Comparison of ENCODE assay signal across 17 cellular contexts in genomic region chr7:158867214-158867984, GRCh38. TPM values are rescaled to one million over a fixed set of nuclear protein-coding genes. Genes with fewer than 3 reads are reported as not detected.
DNase-seq lines count a peak whose midpoint lies in the region; ATAC-seq and TF ChIP-seq lines count a peak whose summit lies in the region.
"Had no signal": no experiment of that assay in that cellular context is flagged by ENCODE, and none has a peak within 500 bp of the region (broad histone marks: within the 10 kb centered on the region; RNA-seq: fewer than 3 reads in every experiment).

No MANE protein-coding gene starts in this region.

- peak overlapping the region; percentile 21 for H3K27ac Mint-ChIP-seq in activated CD8-positive, alpha-beta T cell treated with anti-CD3 and anti-CD28 coated beads, Interleukin-2, amount 10 ng/mL, durations not matched to agents 7 days and 5 days
- H3K27ac Mint-ChIP-seq in activated CD8-positive, alpha-beta T cell treated with anti-CD3 and anti-CD28 coated beads for 36 hours: no peak overlapping the region
- H3K27ac Mint-ChIP-seq in WTC11: peak overlapping the region; percentile 59; the same call in 1 of the 2 replicates
- H3K27ac Mint-ChIP-seq in type B pancreatic cell: no peak overlapping the region
- H3K27ac Mint-ChIP-seq: HFFc6 had no signal

- peaks cover 0 to 6% (median 0%) of the 10 kb centered on the region in 11 experiments; a peak in 2 of 22 replicates for H3K9me3 ChIP-seq in BLaER1 treated with 17β-estradiol and CSF1 and Interleukin-3, amounts not matched to agents 10 nM and 100 nM (replicated peaks in 1 of 11)

- H3K27ac ChIP-seq in BLaER1 treated with 17β-estradiol and CSF1 and Interleukin-3, amounts not matched to agents 10 nM and 100 nM: no peak overlapping the region
- H3K27ac ChIP-seq: KMS-11 had no signal

- peaks cover 56% of the 10 kb centered on the region for H3K4me1 Mint-ChIP-seq in activated CD8-positive, alpha-beta T cell treated with anti-CD3 and anti-CD28 coated beads, Interleukin-2, amount 10 ng/mL, durations not matched to agents 7 days and 5 days (ENCODE audit: low read depth)
- peaks cover 42% of the 10 kb centered on the region for H3K4me1 Mint-ChIP-seq in activated CD8-positive, alpha-beta T cell treated with anti-CD3 and anti-CD28 coated beads for 36 hours (ENCODE audit: low read depth)
- H3K4me1 Mint-ChIP-seq in WTC11: peaks cover 31% of the 10 kb centered on the region
- H3K4me1 Mint-ChIP-seq in type B pancreatic cell (ENCODE audit: unreplicated experiment): peaks cover 33% of the 10 kb centered on the region

- H3K36me3 Mint-ChIP-seq in activated CD8-positive, alpha-beta T cell treated with anti-CD3 and anti-CD28 coated beads, Interleukin-2, amount 10 ng/mL, durations not matched to agents 7 days and 5 days (ENCODE audit: low read depth): peaks cover 21% of the 10 kb centered on the region
- peaks cover 23% of the 10 kb centered on the region for H3K36me3 Mint-ChIP-seq in activated CD8-positive, alpha-beta T cell treated with anti-CD3 and anti-CD28 coated beads for 36 hours (ENCODE audit: low read depth)
- H3K36me3 Mint-ChIP-seq in WTC11 (peaks cover 20% of the 10 kb centered on the region), type B pancreatic cell (peaks cover 16% of the 10 kb centered on the region)

- no peak overlapping the region for H3K4me3 ChIP-seq in BLaER1 treated with 17β-estradiol and CSF1 and Interleukin-3, amounts not matched to agents 10 nM and 100 nM

- H4K20me1 ChIP-seq in BLaER1 treated with 17β-estradiol and CSF1 and Interleukin-3, amounts not matched to agents 10 nM and 100 nM: peaks cover 0 to 30% (median 13%) of the 10 kb centered on the region in 11 experiments; a peak in 10 of 22 replicates

- POLR2A ChIA-PET in activated CD8-positive, alpha-beta T cell treated with anti-CD3 and anti-CD28 coated beads, Interleukin-2, amount 10 ng/mL, durations not matched to agents 7 days and 5 days (lab: Charles Lee): no interaction called here
- POLR2A ChIA-PET in activated CD8-positive, alpha-beta T cell treated with anti-CD3 and anti-CD28 coated beads for 36 hours (lab: Charles Lee): no interaction called here
- POLR2A ChIA-PET in WTC11 (lab: Charles Lee): no interaction called here

- H3K4me3 Mint-ChIP-seq in activated CD8-positive, alpha-beta T cell treated with anti-CD3 and anti-CD28 coated beads, Interleukin-2, amount 10 ng/mL, durations not matched to agents 7 days and 5 days: no peak overlapping the region
- H3K4me3 Mint-ChIP-seq in activated CD8-positive, alpha-beta T cell treated with anti-CD3 and anti-CD28 coated beads for 36 hours: no peak overlapping the region
- no peak overlapping the region for H3K4me3 Mint-ChIP-seq in WTC11
- H3K4me3 Mint-ChIP-seq in type B pancreatic cell: no peak overlapping the region
- H3K4me3 Mint-ChIP-seq: HFFc6 had no signal

- H3K27me3 Mint-ChIP-seq in activated CD8-positive, alpha-beta T cell treated with anti-CD3 and anti-CD28 coated beads, Interleukin-2, amount 10 ng/mL, durations not matched to agents 7 days and 5 days (ENCODE audit: low read depth): no peaks in the 10 kb centered on the region
- H3K27me3 Mint-ChIP-seq in activated CD8-positive, alpha-beta T cell treated with anti-CD3 and anti-CD28 coated beads for 36 hours: no peaks in the 10 kb centered on the region
- H3K27me3 Mint-ChIP-seq in WTC11 (ENCODE audit: low read depth) (no peaks in the 10 kb centered on the region; the same call in 1 of the 2 replicates), type B pancreatic cell (no peaks in the 10 kb centered on the region)

- ATAC-seq in activated CD8-positive, alpha-beta T cell treated with anti-CD3 and anti-CD28 coated beads, Interleukin-2, amount 10 ng/mL, durations not matched to agents 7 days and 5 days: no peak
- ATAC-seq in activated CD8-positive, alpha-beta T cell treated with anti-CD3 and anti-CD28 coated beads for 36 hours: no peak
- ATAC-seq in WTC11 (no peak), left lobe of liver (no peak)

- no peak for DNase-seq in activated CD8-positive, alpha-beta T cell treated with anti-CD3 and anti-CD28 coated beads, Interleukin-2, amount 10 ng/mL, durations not matched to agents 7 days and 5 days
- DNase-seq in activated CD8-positive, alpha-beta T cell treated with anti-CD3 and anti-CD28 coated beads for 36 hours: no peak
- DNase-seq in WTC11 (ENCODE audit: low spot score): no peak
- DNase-seq in left lobe of liver (ENCODE audit: low spot score): peak; percentile 39
- no peak for DNase-seq in type B pancreatic cell (ENCODE audit: extremely low spot score, unreplicated experiment)
- no peak for DNase-seq in NCI-H510A treated with DMSO at 0.1 percent for 48 hours (lab: John Stamatoyannopoulos, UW)
- no peak for DNase-seq in stimulated activated CD4-positive, alpha-beta T cell treated with anti-CD3 and anti-CD28 coated beads, Interleukin-4, amount 100 ng/mL, for 1 hour
- DNase-seq: DMS79, HFFc6, MM.1S, NCI-H1105, NCI-H1694 treated with DMSO at 0.1 percent for 48 hours, NCI-H446, NCI-H748 treated with DMSO at 0.1 percent for 48 hours, Right ventricle myocardium superior had no signal

- no peak overlapping the region for H3K9ac ChIP-seq in BLaER1 treated with 17β-estradiol and CSF1 and Interleukin-3, amounts not matched to agents 10 nM and 100 nM
- H3K9ac ChIP-seq: KMS-11 had no signal

- peaks cover 0 to 25% (median 16%) of the 10 kb centered on the region in 11 experiments; a peak in 15 of 22 replicates for H3K36me3 ChIP-seq in BLaER1 treated with 17β-estradiol and CSF1 and Interleukin-3, amounts not matched to agents 10 nM and 100 nM

- no peak for TF ChIP-seq CTCF in activated CD8-positive, alpha-beta T cell treated with anti-CD3 and anti-CD28 coated beads for 36 hours (IDR thresholded peaks at IDR 0.05)
- TF ChIP-seq CTCF in WTC11 (IDR thresholded peaks at IDR 0.05): no peak
- no peak for TF ChIP-seq CTCF in type B pancreatic cell (conservative IDR thresholded peaks at IDR 0.05)

- H3K4me1 ChIP-seq in BLaER1 treated with 17β-estradiol and CSF1 and Interleukin-3, amounts not matched to agents 10 nM and 100 nM: peaks cover 52 to 84% (median 77%) of the 10 kb centered on the region in 10 experiments

- no peaks in the 10 kb centered on the region for H3K9me3 Mint-ChIP-seq in activated CD8-positive, alpha-beta T cell treated with anti-CD3 and anti-CD28 coated beads, Interleukin-2, amount 10 ng/mL, durations not matched to agents 7 days and 5 days (ENCODE audit: insufficient read depth)
- H3K9me3 Mint-ChIP-seq in activated CD8-positive, alpha-beta T cell treated with anti-CD3 and anti-CD28 coated beads for 36 hours: no peaks in the 10 kb centered on the region
- H3K9me3 Mint-ChIP-seq in WTC11 (peaks cover 4% of the 10 kb centered on the region), type B pancreatic cell (no peaks in the 10 kb centered on the region)
- H3K9me3 Mint-ChIP-seq: HFFc6 had no signal

- intact Hi-C loops in activated CD8-positive, alpha-beta T cell treated with anti-CD3 and anti-CD28 coated beads for 36 hours (cut with micrococcal nuclease): loop anchor here (10.0 kb wide), 1 partner anchor 163 kb away; the partner anchor contains the start of gene NCAPG2

- CTCF ChIA-PET in activated CD8-positive, alpha-beta T cell treated with anti-CD3 and anti-CD28 coated beads, Interleukin-2, amount 10 ng/mL, durations not matched to agents 7 days and 5 days (lab: Charles Lee): interaction anchor here (1.1 kb wide), 1 partner anchor 25 kb away, joined by 4 read pairs; no protein-coding TSS in a partner anchor
- CTCF ChIA-PET in activated CD8-positive, alpha-beta T cell treated with anti-CD3 and anti-CD28 coated beads for 36 hours (lab: Charles Lee): no interaction called here
- CTCF ChIA-PET in WTC11 (lab: Charles Lee): interaction anchor here (1.0 to 1.8 kb wide), 3 partner anchors 9 to 110 kb away, joined by 3 to 8 read pairs (median 6); no protein-coding TSS in a partner anchor

- H3K4me2 ChIP-seq in BLaER1 treated with 17β-estradiol and CSF1 and Interleukin-3, amounts not matched to agents 10 nM and 100 nM: peak overlapping the region in 9 of 11 experiments; percentile 1 to 69 (median 57); a peak in 10 of 22 replicates
- H3K4me2 ChIP-seq: KMS-11 had no signal

- H3K27me3 ChIP-seq in BLaER1 treated with 17β-estradiol and CSF1 and Interleukin-3, amounts not matched to agents 10 nM and 100 nM: no peaks in the 10 kb centered on the region

TF ChIP-seq in WTC11, 78 proteins besides CTCF, POLR2A, EP300 and RAD21 (continues in another document):
- TF ChIP-seq ZSCAN18 (CRISPR knock-in tag; IDR thresholded peaks at IDR 0.05) (no peak), NR2C2 (CRISPR knock-in tag; IDR thresholded peaks at IDR 0.05) (no peak), GTF2I (CRISPR knock-in tag; conservative IDR thresholded peaks at IDR 0.05) (no peak), NR1H2 (CRISPR knock-in tag; IDR thresholded peaks at IDR 0.05) (no peak), CREM (CRISPR knock-in tag; IDR thresholded peaks at IDR 0.05) (no peak), CBFB (CRISPR knock-in tag; IDR thresholded peaks at IDR 0.05; ENCODE audit: low read depth) (no peak)

RNA-seq across cellular contexts. Expression of gene DYNC2I1, which starts 11.0 kb away (rescaled TPM):
- total RNA-seq in activated CD8-positive, alpha-beta T cell treated with anti-CD3 and anti-CD28 coated beads, Interleukin-2, amount 10 ng/mL, durations not matched to agents 7 days and 5 days: 10 to 100 TPM; 17.4 to 18.9 TPM
- 10 to 100 TPM; 14.8 to 17.0 TPM for total RNA-seq in activated CD8-positive, alpha-beta T cell treated with anti-CD3 and anti-CD28 coated beads for 36 hours
- total RNA-seq in WTC11 (2021): 23.4 to 31.1 TPM (median 24.7 TPM) in 3 replicates
- 6.7 TPM for total RNA-seq in left lobe of liver
- 26.7 and 33.6 TPM in 2 replicates for total RNA-seq in type B pancreatic cell (ENCODE audit: low replicate concordance)

RNA-seq across cellular contexts. Expression of gene ESYT2, which starts 38.1 kb away (rescaled TPM):
- total RNA-seq in activated CD8-positive, alpha-beta T cell treated with anti-CD3 and anti-CD28 coated beads, Interleukin-2, amount 10 ng/mL, durations not matched to agents 7 days and 5 days: 10 to 100 TPM; 85.0 to 85.9 TPM
- total RNA-seq in activated CD8-positive, alpha-beta T cell treated with anti-CD3 and anti-CD28 coated beads for 36 hours: 10 to 100 TPM; 55.5 to 56.6 TPM
- total RNA-seq in WTC11 (2021): 45.1 to 61.1 TPM (median 60.4 TPM) in 3 replicates
- total RNA-seq in left lobe of liver: 19.6 TPM
- total RNA-seq in type B pancreatic cell (ENCODE audit: low replicate concordance): 42.1 and 89.4 TPM in 2 replicates

Comparison
In these comparisons a context has a peak if more than half of its experiments do, and no peak if none do; other contexts are left out.
1. H3K27ac Mint-ChIP-seq: peak in activated CD8-positive, alpha-beta T cell treated with anti-CD3 and anti-CD28 coated beads, Interleukin-2, amount 10 ng/mL, durations not matched to agents 7 days and 5 days (single experiment) and WTC11 (single experiment); none in activated CD8-positive, alpha-beta T cell treated with anti-CD3 and anti-CD28 coated beads for 36 hours (single experiment) and type B pancreatic cell (single experiment).